25 cellular contexts compared by ENCODE assay signal in genomic region chr1:240515505-240515904, GRCh38.
DNase-seq lines count a peak whose midpoint lies in the region; ATAC-seq and TF ChIP-seq lines count a peak whose summit lies in the region.
"Had no signal": no experiment of that assay in that cellular context is flagged by ENCODE, and none has a peak within 500 bp of the region (broad histone marks: within the 10 kb centered on the region; RNA-seq: fewer than 3 reads in every experiment).

No MANE protein-coding gene starts in this region.

- no peaks in the 10 kb centered on the region for H3K9me3 ChIP-seq in IMR-90 (ENCODE audit: control insufficient read depth, insufficient read depth, low read length)
- H3K9me3 ChIP-seq in mesenchymal stem cell (ENCODE audit: control insufficient read depth, low read length) = no peaks in the 10 kb centered on the region
- H3K9me3 ChIP-seq: body of pancreas, right lobe of liver, transverse colon had no signal

- dilution Hi-C loops in IMR-90 (cut with HindIII; ENCODE audit: low sequenced_read_pairs, unreplicated experiment) = no loop called here

- BruUV-seq in IMR-90 (replicated peaks; lab: Mats Ljungman, UMichigan) = no TSS peak

- CTCF ChIA-PET in IMR-90 (lab: Yijun Ruan, JAX) = no interaction called here
- CTCF ChIA-PET in activated CD8-positive, alpha-beta memory T cell treated with anti-CD3 and anti-CD28 coated beads, Interleukin-2, amount 10 ng/mL, durations not matched to agents 7 days and 5 days (lab: Charles Lee) = no interaction called here

- no peak overlapping the region for H3K27ac Mint-ChIP-seq in activated CD8-positive, alpha-beta memory T cell treated with anti-CD3 and anti-CD28 coated beads, Interleukin-2, amount 10 ng/mL, durations not matched to agents 7 days and 5 days
- H3K27ac Mint-ChIP-seq: activated CD8-positive, alpha-beta T cell treated with anti-CD3 and anti-CD28 coated beads, Interleukin-2, amount 10 ng/mL, durations not matched to agents 7 days and 5 days; memory B cell; naive B cell; stimulated activated naive B cell treated with anti-CD40 and anti-IgM and Interleukin-4, amounts not matched to agents 10 μg/mL and 1 μg/mL and 100 μg/mL, for 72 hours; T-helper 2 cell treated with Interferon-gamma antibody and Interleukin-4, amounts not matched to agents 5 μg/mL and 100 μg/mL, for 36 hours had no signal

- POLR2A ChIA-PET in IMR-90 (lab: Charles Lee; ENCODE audit: unreplicated experiment) = no interaction called here

- H2AFZ ChIP-seq in IMR-90 (replicated peaks; ENCODE audit: low read length, poor library complexity) (no peak overlapping the region), mesenchymal stem cell (ENCODE audit: low read depth, low read length) (no peak overlapping the region)
- H2AFZ ChIP-seq: PC-9 had no signal

- no peak overlapping the region for H2BK15ac ChIP-seq in IMR-90 (ENCODE audit: low read depth, low read length)
- no peak overlapping the region for H2BK15ac ChIP-seq in mesenchymal stem cell (ENCODE audit: low read depth, poor library complexity, severe bottlenecking)

- peaks cover 3% of the 10 kb centered on the region for H3K9me3 Mint-ChIP-seq in activated CD8-positive, alpha-beta memory T cell treated with anti-CD3 and anti-CD28 coated beads, Interleukin-2, amount 10 ng/mL, durations not matched to agents 7 days and 5 days (ENCODE audit: low read depth)
- H3K9me3 Mint-ChIP-seq: activated T-cell treated with anti-CD3 and anti-CD28 coated beads, Interleukin-2, amount 50 U/mL, for 4 hours; T-helper 2 cell treated with Interferon-gamma antibody and Interleukin-4, amounts not matched to agents 5 μg/mL and 100 μg/mL, for 36 hours had no signal

- DNase-seq in EL (peak; percentile 54), IMR-90 (peak; percentile 43), astrocyte of the cerebellum (ENCODE audit: low read depth) (peak; percentile 87), mesenchymal stem cell (peak; percentile 24), germinal center (ENCODE audit: low spot score) (no peak)
- DNase-seq in activated CD8-positive, alpha-beta memory T cell treated with anti-CD3 and anti-CD28 coated beads, Interleukin-2, amount 10 ng/mL, durations not matched to agents 7 days and 5 days = no peak
- DNase-seq: activated CD4-positive, CD25-positive, alpha-beta regulatory T cell; activated CD8-positive, alpha-beta T cell treated with anti-CD3 and anti-CD28 coated beads, Interleukin-2, amount 10 ng/mL, durations not matched to agents 7 days and 5 days; activated naive CD4-positive, alpha-beta T cell treated with anti-CD3 and anti-CD28 coated beads, Interleukin-2, amount 50 U/mL, for 16 hours; activated T-cell treated with anti-CD3 and anti-CD28 coated beads, Interleukin-2, amount 50 U/mL, for 4 hours; body of pancreas; cortex of kidney; naive B cell; NCI-H2081; NCI-H526 treated with DMSO at 0.1 percent for 48 hours; PC-9; right lobe of liver; stimulated activated naive B cell treated with anti-CD40 and anti-IgM and Interleukin-4, amounts not matched to agents 10 μg/mL and 1 μg/mL and 100 μg/mL, for 72 hours; transverse colon had no signal

- H2BK20ac ChIP-seq in IMR-90 (ENCODE audit: low read depth, low read length) = no peak overlapping the region

- H3K18ac ChIP-seq in IMR-90 (ENCODE audit: low read depth, low read length) = no peak overlapping the region
- no peak overlapping the region for H3K18ac ChIP-seq in mesenchymal stem cell (ENCODE audit: low read depth in 1 of 2, low read length in 2 of 2)

- H2BK120ac ChIP-seq in IMR-90 (ENCODE audit: low read depth, low read length) (no peak overlapping the region), mesenchymal stem cell (ENCODE audit: low read depth, low read length) (no peak overlapping the region)

- H2BK12ac ChIP-seq in mesenchymal stem cell (ENCODE audit: low read length in 2 of 2) = no peak overlapping the region

- H3K4me1 Mint-ChIP-seq in activated CD8-positive, alpha-beta memory T cell treated with anti-CD3 and anti-CD28 coated beads, Interleukin-2, amount 10 ng/mL, durations not matched to agents 7 days and 5 days = no peaks in the 10 kb centered on the region
- H3K4me1 Mint-ChIP-seq: memory B cell; naive B cell; stimulated activated naive B cell treated with anti-CD40 and anti-IgM and Interleukin-4, amounts not matched to agents 10 μg/mL and 1 μg/mL and 100 μg/mL, for 72 hours had no signal

- H3K56ac ChIP-seq in IMR-90 (ENCODE audit: extremely low read depth, insufficient read depth, low read length) = no peak overlapping the region

- H3K14ac ChIP-seq in IMR-90 (replicated peaks; ENCODE audit: low read depth, low read length) = no peak overlapping the region
- no peak overlapping the region for H3K14ac ChIP-seq in mesenchymal stem cell (ENCODE audit: low read length in 2 of 2)

- no peak overlapping the region for H2AK9ac ChIP-seq in IMR-90 (replicated peaks; ENCODE audit: low read depth, low read length, poor library complexity)

- no peak for TF ChIP-seq POLR2A in IMR-90 (IDR thresholded peaks at IDR 0.05; ENCODE audit: low read depth, low read length)

- H3K9me1 ChIP-seq in IMR-90 (ENCODE audit: insufficient read depth, low read length) = peaks cover 2% of the 10 kb centered on the region; the same call in 1 of the 2 replicates

- no peak overlapping the region for H3K4me3 Mint-ChIP-seq in activated CD8-positive, alpha-beta memory T cell treated with anti-CD3 and anti-CD28 coated beads, Interleukin-2, amount 10 ng/mL, durations not matched to agents 7 days and 5 days
- H3K4me3 Mint-ChIP-seq: activated CD8-positive, alpha-beta T cell treated with anti-CD3 and anti-CD28 coated beads, Interleukin-2, amount 10 ng/mL, durations not matched to agents 7 days and 5 days; activated T-cell treated with anti-CD3 and anti-CD28 coated beads, Interleukin-2, amount 50 U/mL, for 4 hours; memory B cell; naive B cell; stimulated activated naive B cell treated with anti-CD40 and anti-IgM and Interleukin-4, amounts not matched to agents 10 μg/mL and 1 μg/mL and 100 μg/mL, for 72 hours; T-helper 2 cell treated with Interferon-gamma antibody and Interleukin-4, amounts not matched to agents 5 μg/mL and 100 μg/mL, for 36 hours had no signal

- ATAC-seq in IMR-90 (ENCODE audit: low read depth) (peak; percentile 60), HG03571 (IDR thresholded peaks at IDR 0.05; ENCODE audit: unreplicated experiment) (no peak), GM21825 (IDR thresholded peaks at IDR 0.05; ENCODE audit: unreplicated experiment) (no peak)
- no peak for ATAC-seq in activated CD8-positive, alpha-beta memory T cell treated with anti-CD3 and anti-CD28 coated beads, Interleukin-2, amount 10 ng/mL, durations not matched to agents 7 days and 5 days
- ATAC-seq: activated CD8-positive, alpha-beta T cell treated with anti-CD3 and anti-CD28 coated beads, Interleukin-2, amount 10 ng/mL, durations not matched to agents 7 days and 5 days; activated T-cell treated with anti-CD3 and anti-CD28 coated beads, Interleukin-2, amount 50 U/mL, for 4 hours; body of pancreas; HCT116; stimulated activated naive B cell treated with anti-CD40 and anti-IgM and Interleukin-4, amounts not matched to agents 10 μg/mL and 1 μg/mL and 100 μg/mL, for 72 hours had no signal

- H3K79me1 ChIP-seq in IMR-90 (ENCODE audit: low read depth in 1 of 2, low read length in 2 of 2) (peaks cover 2 to 5% of the 10 kb centered on the region in 2 experiments; a peak in 2 of 4 replicates), mesenchymal stem cell (replicated peaks; ENCODE audit: low read length, poor library complexity, severe bottlenecking) (no peaks in the 10 kb centered on the region)

- H3K36me3 ChIP-seq in IMR-90 (ENCODE audit: control insufficient read depth, insufficient read depth, low read length) = no peaks in the 10 kb centered on the region
- peaks cover 0 to 4% of the 10 kb centered on the region in 2 experiments for H3K36me3 ChIP-seq in mesenchymal stem cell (ENCODE audit: control insufficient read depth in 1 of 2, insufficient read depth in 2 of 2, low read depth in 1 of 2, low read length in 2 of 2)
- H3K36me3 ChIP-seq: BLaER1, right lobe of liver, transverse colon had no signal

- H3K27ac ChIP-seq in IMR-90 (ENCODE audit: insufficient read depth, low read length) (no peak overlapping the region), mesenchymal stem cell (ENCODE audit: low read length, poor library complexity, severe bottlenecking) (peak overlapping the region; percentile 91)
- H3K27ac ChIP-seq: BLaER1, body of pancreas, PC-9, right lobe of liver, transverse colon had no signal

- no peak overlapping the region for H2BK5ac ChIP-seq in IMR-90 (ENCODE audit: low read depth, low read length, poor library complexity, severe bottlenecking)
- H2BK5ac ChIP-seq in mesenchymal stem cell (ENCODE audit: low read depth, low read length, poor library complexity, severe bottlenecking) = peak overlapping the region; percentile 92

- H3K27me3 Mint-ChIP-seq in activated CD8-positive, alpha-beta memory T cell treated with anti-CD3 and anti-CD28 coated beads, Interleukin-2, amount 10 ng/mL, durations not matched to agents 7 days and 5 days = no peaks in the 10 kb centered on the region
- H3K27me3 Mint-ChIP-seq: naive B cell; stimulated activated naive B cell treated with anti-CD40 and anti-IgM and Interleukin-4, amounts not matched to agents 10 μg/mL and 1 μg/mL and 100 μg/mL, for 72 hours had no signal

- H3K4me2 ChIP-seq in IMR-90 (ENCODE audit: low read depth, low read length) (peak overlapping the region; percentile 32; the same call in 1 of the 2 replicates), mesenchymal stem cell (ENCODE audit: low read length, poor library complexity, severe bottlenecking) (peak overlapping the region; percentile 33)
- H3K4me2 ChIP-seq: BLaER1, PC-9 had no signal

- H4K8ac ChIP-seq in IMR-90 (ENCODE audit: low read depth in 2 of 2, low read length in 2 of 2) (0 out of 4 replicates have a peak overlapping the region, but pooled peaks of 1 of the 2 experiments have one; percentile 19), mesenchymal stem cell (ENCODE audit: low read length) (no peak overlapping the region)

- intact Hi-C loops in IMR-90 (cut with micrococcal nuclease) = no loop called here

- peaks cover 1% of the 10 kb centered on the region for H3K36me3 Mint-ChIP-seq in activated CD8-positive, alpha-beta memory T cell treated with anti-CD3 and anti-CD28 coated beads, Interleukin-2, amount 10 ng/mL, durations not matched to agents 7 days and 5 days
- H3K36me3 Mint-ChIP-seq: memory B cell; naive B cell; stimulated activated naive B cell treated with anti-CD40 and anti-IgM and Interleukin-4, amounts not matched to agents 10 μg/mL and 1 μg/mL and 100 μg/mL, for 72 hours had no signal

- no peaks in the 10 kb centered on the region for H3K27me3 ChIP-seq in IMR-90 (ENCODE audit: control insufficient read depth, insufficient read depth, low read length)
- no peaks in the 10 kb centered on the region for H3K27me3 ChIP-seq in mesenchymal stem cell (ENCODE audit: control insufficient read depth in 1 of 2, insufficient read depth in 1 of 2, low read length in 2 of 2)
- H3K27me3 ChIP-seq: BLaER1, body of pancreas, right lobe of liver, transverse colon had no signal

- no CpG with 5 or more reads among the region's 1 CpG for whole genome bisulfite sequencing in IMR-90 (ENCODE audit: extremely low coverage in 2 of 2, insufficient read length in 1 of 2), 2 experiments
- 7% methylated on average over 1 of the region's 1 CpG for WGBS in mesenchymal stem cell

- no peak for TF ChIP-seq RAD21 in IMR-90 (IDR thresholded peaks at IDR 0.05; ENCODE audit: low read length)

- no peak overlapping the region for H4K5ac ChIP-seq in IMR-90 (ENCODE audit: low read depth, low read length)

- no peak overlapping the region for H3K23ac ChIP-seq in IMR-90 (ENCODE audit: low read depth, low read length)
- no peak overlapping the region for H3K23ac ChIP-seq in mesenchymal stem cell (ENCODE audit: low read length in 2 of 2)

- H3K4ac ChIP-seq in IMR-90 (ENCODE audit: low read depth, low read length) = no peak overlapping the region
- no peak overlapping the region for H3K4ac ChIP-seq in mesenchymal stem cell (ENCODE audit: low read depth in 1 of 2, low read length in 2 of 2)

- no peak overlapping the region for H2AK5ac ChIP-seq in IMR-90 (ENCODE audit: low read depth, low read length)
- H2AK5ac ChIP-seq in mesenchymal stem cell (ENCODE audit: low read length, severe bottlenecking) = no peak overlapping the region

- H3K4me3 ChIP-seq in IMR-90 (ENCODE audit: insufficient read depth, low read depth, low read length) (no peak overlapping the region), astrocyte of the cerebellum (ENCODE audit: low read depth, low read length) (no peak overlapping the region), mesenchymal stem cell (ENCODE audit: insufficient read depth in 1 of 2, low read depth in 1 of 2, low read length in 2 of 2) (no peak overlapping the region)
- H3K4me3 ChIP-seq: BLaER1, body of pancreas, PC-9, right lobe of liver, transverse colon had no signal

- no peak overlapping the region for H4K91ac ChIP-seq in IMR-90 (ENCODE audit: insufficient read depth, low read depth, low read length)
- no peak overlapping the region for H4K91ac ChIP-seq in mesenchymal stem cell (ENCODE audit: low read length)

- no peaks in the 10 kb centered on the region for H4K20me1 ChIP-seq in IMR-90 (ENCODE audit: insufficient read depth, low read length)
- H4K20me1 ChIP-seq: BLaER1 had no signal

- H3K4me1 ChIP-seq in IMR-90 (ENCODE audit: control insufficient read depth, insufficient read depth, low read length) (no peaks in the 10 kb centered on the region; the same call in 1 of the 2 replicates), mesenchymal stem cell (ENCODE audit: control insufficient read depth, insufficient read depth, low read depth, low read length) (peaks cover 4% of the 10 kb centered on the region)
- H3K4me1 ChIP-seq: BLaER1, body of pancreas, right lobe of liver, transverse colon had no signal

- in situ Hi-C loops in IMR-90 (cut with MboI; ENCODE audit: low sequenced_read_pairs) (no loop called here), astrocyte of the cerebellum (cut with HindIII; ENCODE audit: low sequenced_read_pairs) (no loop called here)

- H3K9ac ChIP-seq in IMR-90 (ENCODE audit: low read depth, low read length) (no peak overlapping the region), mesenchymal stem cell (ENCODE audit: low read length) (no peak overlapping the region)
- H3K9ac ChIP-seq: BLaER1 had no signal

- TF ChIP-seq CTCF in IMR-90 (conservative IDR thresholded peaks at IDR 0.05; ENCODE audit: low read depth, low read length) (no peak), astrocyte of the cerebellum (IDR thresholded peaks at IDR 0.05; ENCODE audit: low read depth, low read length, missing control alignments) (no peak)

Comparison
In these comparisons a context has a peak if more than half of its experiments do, and no peak if none do; other contexts are left out.
1. DNase-seq: peak in EL (single experiment), IMR-90 (single experiment), astrocyte of the cerebellum (single experiment) and mesenchymal stem cell (single experiment); none in activated CD8-positive, alpha-beta memory T cell treated with anti-CD3 and anti-CD28 coated beads, Interleukin-2, amount 10 ng/mL, durations not matched to agents 7 days and 5 days (single experiment) and germinal center (single experiment).